In the genomic region with DNA sequence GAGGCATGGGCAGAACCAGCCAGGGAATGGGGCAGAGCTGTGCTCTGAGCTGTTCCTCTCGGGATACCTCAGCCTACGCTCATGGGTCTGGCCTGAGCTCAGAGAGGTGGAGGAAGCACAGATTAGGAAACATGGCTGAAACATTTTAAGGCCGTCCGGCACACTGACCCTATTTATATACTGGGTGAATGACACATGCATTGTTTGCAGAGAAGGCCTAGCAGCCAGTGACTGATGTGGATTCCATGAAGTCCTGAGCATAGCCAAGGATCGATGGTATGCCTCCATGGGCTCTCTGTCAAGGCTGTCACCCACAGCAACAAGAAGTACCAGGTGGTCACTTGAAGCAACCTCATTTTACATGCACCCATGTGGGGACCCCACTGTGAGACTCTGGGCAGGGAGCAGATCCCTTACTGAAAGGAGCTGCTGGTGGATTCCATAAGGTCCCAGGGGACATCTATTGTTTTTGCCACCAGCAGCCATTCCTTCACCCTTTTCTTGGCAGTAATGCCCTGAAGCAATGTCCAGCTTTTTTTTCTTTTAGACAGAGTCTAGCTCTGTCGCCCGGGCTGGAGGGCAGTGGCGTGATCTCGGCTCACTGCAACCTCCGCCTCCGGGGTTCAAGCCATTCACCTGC, we compare ENCODE assay signal across 12 cellular contexts. TPM values are rescaled to one million over a fixed set of nuclear protein-coding genes. Genes with fewer than 3 reads are reported as not detected.
DNase-seq lines count a peak whose midpoint lies in the region; ATAC-seq, FAIRE-seq and TF ChIP-seq lines count a peak whose summit lies in the region.
"Had no signal": no experiment of that assay in that cellular context is flagged by ENCODE, and none has a peak within 500 bp of the region (broad histone marks: within the 10 kb centered on the region; RNA-seq: fewer than 3 reads in every experiment).

No MANE protein-coding gene starts in this region.

- peak overlapping the region; percentile 64 for H3K27ac ChIP-seq in BLaER1
- no peak overlapping the region; the same call in 1 of the 2 replicates for H3K27ac ChIP-seq in HCT116 (ENCODE audit: low read depth, low read length)
- peak overlapping the region; percentile 66; the same call in 1 of the 3 replicates for H3K27ac ChIP-seq in K562 (ENCODE audit: extremely low read depth, low read depth, low read length)
- peak overlapping the region; percentile 85 for H3K27ac ChIP-seq in mesodermal cell (ENCODE audit: low read depth, low read length, severe bottlenecking)
- H3K27ac ChIP-seq in transverse colon = no peak overlapping the region
- H3K27ac ChIP-seq in MM.1S (ENCODE audit: low read length) = no peak overlapping the region
- H3K27ac ChIP-seq: KMS-11 had no signal

- no peak for FAIRE-seq in K562 (lab: Jason Lieb, UNC)
- FAIRE-seq: islet of Langerhans had no signal

- TF ChIP-seq EP300 in K562 (IDR thresholded peaks at IDR 0.05; ENCODE audit: low read length) = no peak
- TF ChIP-seq EP300 in transverse colon (IDR thresholded peaks at IDR 0.05; ENCODE audit: low read depth) = no peak

- H3K9me1 ChIP-seq in K562 (ENCODE audit: control insufficient read depth, insufficient read depth, low read length) = peaks cover 5% of the 10 kb centered on the region

- DNase-seq in HCT116 (ENCODE audit: low read depth, low spot score) (no peak), K562 (ENCODE audit: extremely low read depth in 1 of 4, low spot score in 3 of 4) (no peak), transverse colon (no peak), MM.1S (no peak), amniotic stem cell (lab: John Stamatoyannopoulos, UW) (no peak)
- DNase-seq: activated naive CD8-positive, alpha-beta T cell treated with anti-CD3 and anti-CD28 coated beads, Interleukin-2, amount 10 ng/mL, durations not matched to agents 7 days and 5 days had no signal

- H3K9me3 ChIP-seq in BLaER1 (no peaks in the 10 kb centered on the region), HCT116 (ENCODE audit: control insufficient read depth in 1 of 2, insufficient read depth in 1 of 2, low read depth in 1 of 2, low read length in 2 of 2) (no peaks in the 10 kb centered on the region), K562 (replicated peaks; ENCODE audit: control insufficient read depth, insufficient read depth, low read depth, low read length) (no peaks in the 10 kb centered on the region), mesodermal cell (ENCODE audit: control insufficient read depth, low read length) (no peaks in the 10 kb centered on the region), transverse colon (no peaks in the 10 kb centered on the region), MM.1S (replicated peaks; ENCODE audit: insufficient read depth, low read length) (no peaks in the 10 kb centered on the region)
- H3K9me3 ChIP-seq: SJCRH30 had no signal

- ATAC-seq in HCT116 (no peak), K562 (no peak), HG02763 (IDR thresholded peaks at IDR 0.05; ENCODE audit: unreplicated experiment) (no peak)

- RAD21 ChIA-PET in HCT116 (lab: Charles Lee; ENCODE audit: low non-redundant PET in 1 of 2, low total read pairs in 2 of 2, uncharacterized antibody in 2 of 2, unreplicated experiment in 2 of 2) = interaction anchor here (0.6 to 4.2 kb wide), 2 partner anchors 23 to 39 kb away, joined by 3 to 31 read pairs; no protein-coding TSS in a partner anchor

- H3K79me2 ChIP-seq in HCT116 (ENCODE audit: insufficient read depth, low read length) = peaks cover 9% of the 10 kb centered on the region
- H3K79me2 ChIP-seq in K562 (ENCODE audit: control insufficient read depth, insufficient read depth, low read length) = peaks cover 11% of the 10 kb centered on the region
- H3K79me2 ChIP-seq in MM.1S (ENCODE audit: low read length) = peaks cover 8% of the 10 kb centered on the region

- POLR2A ChIA-PET in HCT116 (lab: Charles Lee) = interaction anchor here (0.7 to 6.5 kb wide), 3 partner anchors 8 to 43 kb away, joined by 4 to 50 read pairs (median 4); partner anchors contain the start of gene PTMA
- POLR2A ChIA-PET in K562 (lab: Yijun Ruan, JAX) = interaction anchor here (0.6 to 1.2 kb wide), 2 partner anchors 10 to 81 kb away, joined by 4 to 6 read pairs; no protein-coding TSS in a partner anchor

- no peak overlapping the region for H3K4me3 ChIP-seq in BLaER1
- no peak overlapping the region for H3K4me3 ChIP-seq in HCT116 (replicated peaks in 1 of 2; ENCODE audit: low read depth in 1 of 2, low read length in 2 of 2)
- no peak overlapping the region for H3K4me3 ChIP-seq in K562
- H3K4me3 ChIP-seq in mesodermal cell (ENCODE audit: extremely low read depth, insufficient read depth, low read length, poor library complexity, severe bottlenecking) = no peak overlapping the region
- no peak overlapping the region for H3K4me3 ChIP-seq in transverse colon
- no peak overlapping the region for H3K4me3 ChIP-seq in MM.1S (ENCODE audit: low read length)
- H3K4me3 ChIP-seq: SJCRH30 had no signal

- no TSS peak for BruUV-seq in HCT116 (replicated peaks; lab: Mats Ljungman, UMichigan)
- no TSS peak for BruUV-seq in K562 (replicated peaks; lab: Mats Ljungman, UMichigan)

- TF ChIP-seq CTCF in HCT116 (IDR thresholded peaks at IDR 0.05 in 2 of 3, conservative IDR thresholded peaks at IDR 0.05 in 1 of 3; ENCODE audit: borderline replicate concordance in 1 of 3, insufficient read depth in 1 of 3, low read depth in 2 of 3, low read length in 2 of 3) = no peak
- TF ChIP-seq CTCF in K562 (IDR thresholded peaks at IDR 0.05 in 2 of 3, conservative IDR thresholded peaks at IDR 0.05 in 1 of 3; ENCODE audit: insufficient read depth in 2 of 3, low read depth in 1 of 3, low read length in 3 of 3) = no peak
- TF ChIP-seq CTCF in transverse colon (IDR thresholded peaks at IDR 0.05) = no peak
- no peak for TF ChIP-seq CTCF in MM.1S (IDR thresholded peaks at IDR 0.05; ENCODE audit: low read length)

- in situ Hi-C loops in K562 (cut with MboI) (no loop called here), transverse colon (cut with MboI; ENCODE audit: low pct_ligation_motif_present in 1 of 4, low pct_unique_long_range_greater_than_20kb in 1 of 4, low sequenced_read_pairs in 3 of 4) (loop anchor here in 2 of 4 donors (5.0 to 25.0 kb wide), 3 partner anchors 39 to 204 kb away; no protein-coding TSS in a partner anchor)

- intact Hi-C loops in HCT116 (cut with micrococcal nuclease) (no loop called here), K562 (cut with micrococcal nuclease) (loop anchor here (2.0 kb wide), 1 partner anchor 70 kb away; the partner anchor contains the start of gene COPS7B), transverse colon (cut with DNase I; ENCODE audit: low total_unique reads) (loop anchor here (10.0 kb wide), 1 partner anchor 202 kb away; no protein-coding TSS in a partner anchor)

- H3F3A ChIP-seq in MM.1S (ENCODE audit: insufficient read depth, low read length) = peaks cover 27% of the 10 kb centered on the region

- H4K20me1 ChIP-seq in BLaER1 (peaks cover 48% of the 10 kb centered on the region), HCT116 (ENCODE audit: insufficient read depth) (peaks cover 6% of the 10 kb centered on the region; the same call in 1 of the 2 replicates), K562 (replicated peaks; ENCODE audit: control insufficient read depth, insufficient read depth, low read length) (peaks cover 23% of the 10 kb centered on the region), MM.1S (ENCODE audit: insufficient read depth, low read length) (peaks cover 14% of the 10 kb centered on the region)

- 85% methylated on average over 9 of the region's 11 CpGs for WGBS in K562 (ENCODE audit: insufficient coverage, low coverage, missing lambda C conversion rate)
- WGBS in mesodermal cell (ENCODE audit: insufficient coverage in 2 of 2), 2 experiments = 88 to 94% methylated on average over 9 to 11 of the region's 11 CpGs
- WGBS in transverse colon (ENCODE audit: low coverage in 1 of 2), 2 donors = 90 to 100% methylated on average over 2 to 8 of the region's 11 CpGs

- CTCF ChIA-PET in HCT116 (lab: Charles Lee) = interaction anchor here (5.5 to 5.7 kb wide), 2 partner anchors 42 to 104 kb away, joined by 80 to 185 read pairs; no protein-coding TSS in a partner anchor
- CTCF ChIA-PET in K562 (lab: Yijun Ruan, JAX; ENCODE audit: low intra/inter-chr PET ratio) = interaction anchor here (3.5 to 4.1 kb wide), 2 partner anchors 40 to 105 kb away, joined by 27 to 45 read pairs; no protein-coding TSS in a partner anchor

- peaks cover 94% of the 10 kb centered on the region for H3K4me1 ChIP-seq in BLaER1
- H3K4me1 ChIP-seq in HCT116 (ENCODE audit: control insufficient read depth in 1 of 2, insufficient read depth in 2 of 2, low read length in 2 of 2) = peaks cover 21 to 64% of the 10 kb centered on the region in 2 experiments
- H3K4me1 ChIP-seq in K562 (replicated peaks in 1 of 2; ENCODE audit: control insufficient read depth in 2 of 2, insufficient read depth in 2 of 2, low read length in 2 of 2) = peaks cover 25 to 42% of the 10 kb centered on the region in 2 experiments; a peak in 4 of 5 replicates
- H3K4me1 ChIP-seq in mesodermal cell (ENCODE audit: control insufficient read depth, insufficient read depth, low read length, poor library complexity, severe bottlenecking) = peaks cover 35% of the 10 kb centered on the region
- peaks cover 13 to 29% (median 18%) of the 10 kb centered on the region in 4 donors for H3K4me1 ChIP-seq in transverse colon
- H3K4me1 ChIP-seq in MM.1S (ENCODE audit: low read length) = peaks cover 11% of the 10 kb centered on the region

- H3K9ac ChIP-seq in BLaER1 = peak overlapping the region; percentile 3; the same call in 1 of the 2 replicates
- no peak overlapping the region for H3K9ac ChIP-seq in HCT116 (ENCODE audit: low read length)
- peak overlapping the region in 1 of 2 experiments; percentile 83; a peak in 3 of 4 replicates for H3K9ac ChIP-seq in K562 (ENCODE audit: insufficient read depth in 1 of 2, low read depth in 2 of 2, low read length in 2 of 2)
- no peak overlapping the region for H3K9ac ChIP-seq in MM.1S (ENCODE audit: low read length)
- H3K9ac ChIP-seq: KMS-11 had no signal

- H3K36me3 ChIP-seq in BLaER1 (peaks cover 36% of the 10 kb centered on the region), HCT116 (ENCODE audit: control insufficient read depth in 1 of 2, insufficient read depth in 2 of 2, low read length in 2 of 2) (peaks cover 8 to 9% of the 10 kb centered on the region in 2 experiments; a peak in 3 of 4 replicates), K562 (ENCODE audit: control insufficient read depth, insufficient read depth, low read length) (peaks cover 14% of the 10 kb centered on the region), mesodermal cell (ENCODE audit: control insufficient read depth, insufficient read depth, low read length) (peaks cover 17% of the 10 kb centered on the region), transverse colon (peaks cover 0 to 8% (median 0%) of the 10 kb centered on the region in 4 donors), MM.1S (replicated peaks; ENCODE audit: insufficient read depth, low read length) (no peaks in the 10 kb centered on the region; the same call in 1 of the 2 replicates)

- H3K4me2 ChIP-seq in BLaER1 (peak overlapping the region; percentile 95), HCT116 (ENCODE audit: low read length) (peak overlapping the region; percentile 56), K562 (ENCODE audit: insufficient read depth, low read length) (no peak overlapping the region), MM.1S (ENCODE audit: low read depth, low read length) (no peak overlapping the region)
- H3K4me2 ChIP-seq: KMS-11 had no signal

- H3K9me2 ChIP-seq in HCT116 (ENCODE audit: insufficient read depth) (no peaks in the 10 kb centered on the region), MM.1S (replicated peaks; ENCODE audit: insufficient read depth, low read length) (no peaks in the 10 kb centered on the region)

- TF ChIP-seq RAD21 in HCT116 (IDR thresholded peaks at IDR 0.05; ENCODE audit: low read depth) = no peak
- no peak for TF ChIP-seq RAD21 in K562 (CRISPR knock-in tag; conservative IDR thresholded peaks at IDR 0.05 in 1 of 2, IDR thresholded peaks at IDR 0.05 in 1 of 2)

- TF ChIP-seq POLR2A in HCT116 (IDR thresholded peaks at IDR 0.05; ENCODE audit: borderline replicate concordance, extremely low read depth, insufficient read depth, insufficient read length) (no peak), K562 (conservative IDR thresholded peaks at IDR 0.05) (no peak), transverse colon (IDR thresholded peaks at IDR 0.05) (no peak)

- H3K27me3 ChIP-seq in BLaER1 (no peaks in the 10 kb centered on the region), HCT116 (ENCODE audit: insufficient read depth, low read length) (no peaks in the 10 kb centered on the region), K562 (ENCODE audit: control insufficient read depth in 2 of 2, insufficient read depth in 2 of 2, low read length in 2 of 2) (no peaks in the 10 kb centered on the region), transverse colon (no peaks in the 10 kb centered on the region), MM.1S (replicated peaks; ENCODE audit: insufficient read depth, low read length) (no peaks in the 10 kb centered on the region)
- H3K27me3 ChIP-seq: SJCRH30 had no signal

- no peak overlapping the region for H2AFZ ChIP-seq in HCT116 (ENCODE audit: low read depth, low read length, poor library complexity, severe bottlenecking)
- peak overlapping the region; percentile 70 for H2AFZ ChIP-seq in K562 (ENCODE audit: low read depth, low read length)
- H2AFZ ChIP-seq in MM.1S (ENCODE audit: low read length) = no peak overlapping the region

RNA-seq across cellular contexts. Expression of gene PTMA, which starts 8.4 kb away (rescaled TPM):
- total RNA-seq in HCT116 (2021; ENCODE audit: unreplicated experiment) (2,752 TPM), K562 (2014; rRNA removed) (1,354 and 1,439 TPM in 2 replicates), K562 (2014; rRNA removed; fragmentation: Illumina TruSeq; extraction: Trizol) (1,578 and 1,698 TPM in 2 replicates), K562 (2015; rRNA removed; fragmentation: Illumina TruSeq; extraction: Trizol) (1,925 and 1,943 TPM in 2 replicates), K562 (2021) (1,166 and 1,193 TPM in 2 replicates), transverse colon (1,000 to 10,000 TPM in 1 of 4 donors, 100 to 1,000 TPM in 3; 478 to 1,487 (median 685) TPM)
- 2,841 and 3,306 TPM in 2 replicates for polyA plus RNA-seq in HCT116 (2012)
- 105 and 138 TPM in 2 replicates for total RNA-seq in K562 (2011; cell fraction: chromatin; rRNA removed; ENCODE audit: low replicate concordance)
- 82.0 and 91.6 TPM in 2 replicates for total RNA-seq in K562 (2011; cell fraction: nucleolus; rRNA removed)
- 112 and 117 TPM in 2 replicates for total RNA-seq in K562 (2011; cell fraction: nucleoplasm; rRNA removed)
- polyA plus RNA-seq in K562 (2011; rRNA removed) (323 and 429 TPM in 2 replicates), K562 (2014; fragmentation: Illumina TruSeq; extraction: Trizol) (2,277 and 2,322 TPM in 2 replicates), K562 (2014; fragmentation: Nextera tagmentation; extraction: Ambion mirVana) (1,000 to 10,000 TPM; 1,265 to 1,905 TPM), K562 (2014; rRNA removed) (1,557 and 1,903 TPM in 2 replicates)
- polyA plus RNA-seq in K562 (2011; cell fraction: cytosol; rRNA removed) = 269 and 283 TPM in 2 replicates
- polyA plus RNA-seq in K562 (2011; cell fraction: nucleus; rRNA removed) = 236 and 242 TPM in 2 replicates
- 643 and 1,309 TPM in 2 replicates for polyA plus RNA-seq in K562 (2012)
- polyA minus RNA-seq in K562 (2011; rRNA and poly(A)+ RNA removed) = 500 and 593 TPM in 2 replicates
- polyA minus RNA-seq in K562 (2011; cell fraction: cytosol; rRNA and poly(A)+ RNA removed) = 402 and 486 TPM in 2 replicates
- 80.0 and 144 TPM in 2 replicates for polyA minus RNA-seq in K562 (2011; cell fraction: nucleus; rRNA and poly(A)+ RNA removed)
- polyA plus RNA-seq in mesodermal cell (2013, experiment 1 of 2) = 986 TPM
- polyA plus RNA-seq in mesodermal cell (2013, experiment 2 of 2) = 1,146 TPM

Comparison
In these comparisons a context has a peak if more than half of its experiments do, and no peak if none do; other contexts are left out.
1. H3K27ac ChIP-seq: peak in BLaER1 (single experiment), K562 (single experiment) and mesodermal cell (single experiment); none in HCT116 (single experiment), transverse colon (0 of 4) and MM.1S (single experiment).
2. H3K4me2 ChIP-seq: peak in BLaER1 (single experiment) and HCT116 (single experiment); none in K562 (single experiment) and MM.1S (single experiment).